Comparison of ENCODE assay signal across 33 cellular contexts in genomic region chr5:150304481-150305081, GRCh38. TPM values are rescaled to one million over a fixed set of nuclear protein-coding genes. Genes with fewer than 3 reads are reported as not detected.
A peak's percentile ranks its signal among the peaks of the same experiment; 100 is the strongest.
DNase-seq lines count a peak whose midpoint lies in the region; ATAC-seq, FAIRE-seq and TF ChIP-seq lines count a peak whose summit lies in the region.
"Had no signal": no experiment of that assay in that cellular context is flagged by ENCODE, and none has a peak within 500 bp of the region (broad histone marks: within the 10 kb centered on the region; RNA-seq: fewer than 3 reads in every experiment).

No MANE protein-coding gene starts in this region.

- TF ChIP-seq CTCF in Panc1 (IDR thresholded peaks at IDR 0.05) (no peak), dorsolateral prefrontal cortex (IDR thresholded peaks at IDR 0.05 in 54 of 56, conservative IDR thresholded peaks at IDR 0.05 in 2 of 56; ENCODE audit: low read depth in 1 of 56, partially characterized antibody in 56 of 56) (no peak), mesothelial cell of epicardium (IDR thresholded peaks at IDR 0.05; ENCODE audit: unreplicated experiment) (no peak), type B pancreatic cell (conservative IDR thresholded peaks at IDR 0.05) (no peak)

- H3K36me3 ChIP-seq in Panc1 (ENCODE audit: control insufficient read depth, insufficient read depth, low read length): no peaks in the 10 kb centered on the region
- H3K36me3 ChIP-seq in MG63: no peaks in the 10 kb centered on the region
- H3K36me3 ChIP-seq: Peyer's patch, spleen had no signal

- ATAC-seq in Panc1 (no peak), HG02973 (IDR thresholded peaks at IDR 0.05; ENCODE audit: unreplicated experiment) (no peak), GM21723 (IDR thresholded peaks at IDR 0.05; ENCODE audit: unreplicated experiment) (no peak)
- ATAC-seq: activated CD4-positive, CD25-positive, alpha-beta regulatory T cell treated with anti-CD3 and anti-CD28 coated beads, Interleukin-2, amount 50 U/mL, for 24 hours; effector memory CD8-positive, alpha-beta T cell; HCT116; left colon; natural killer cell; T-cell had no signal

- H3K27me3 ChIP-seq in Panc1 (ENCODE audit: control insufficient read depth, insufficient read depth, low read length) (no peaks in the 10 kb centered on the region), dorsolateral prefrontal cortex (peaks cover 0 to 7% (median 0%) of the 10 kb centered on the region in 45 donors), MG63 (no peaks in the 10 kb centered on the region)
- H3K27me3 ChIP-seq: Peyer's patch had no signal

- in situ Hi-C loops in Panc1 (cut with HindIII; ENCODE audit: low pct_unique_long_range_greater_than_20kb, low sequenced_read_pairs): no loop called here

- H3K9me3 ChIP-seq in Panc1 (ENCODE audit: control insufficient read depth, insufficient read depth, low read depth, low read length): no peaks in the 10 kb centered on the region
- no peaks in the 10 kb centered on the region for H3K9me3 ChIP-seq in MG63
- H3K9me3 ChIP-seq: Peyer's patch, spleen had no signal

- H3K27ac ChIP-seq in Panc1 (ENCODE audit: low read length) (peak overlapping the region; percentile 57; the same call in 1 of the 2 replicates), dorsolateral prefrontal cortex (peak overlapping the region in 40 of 59 donors; percentile 1 to 78 (median 50))

- no TSS peak for BruUV-seq in Panc1 (replicated peaks; lab: Mats Ljungman, UMichigan)

- intact Hi-C loops in Panc1 (cut with micrococcal nuclease; ENCODE audit: unreplicated experiment): no loop called here
- intact Hi-C loops in dorsolateral prefrontal cortex (cut with DNase I): loop anchor here in 1 of 2 donors (5.0 kb wide), 1 partner anchor 43 kb away; no protein-coding TSS in a partner anchor

- H3K36me3 Mint-ChIP-seq in mesothelial cell of epicardium (no peaks in the 10 kb centered on the region), type B pancreatic cell (no peaks in the 10 kb centered on the region)
- H3K36me3 Mint-ChIP-seq: activated CD4-positive, alpha-beta memory T cell treated with anti-CD3 and anti-CD28 coated beads for 36 hours; activated naive CD4-positive, alpha-beta T cell treated with anti-CD3 and anti-CD28 coated beads, Interleukin-2, amount 50 U/mL, for 24 hours; natural killer cell; T-cell had no signal

- DNase-seq in Panc1 (ENCODE audit: low read depth, low spot score) (no peak), dorsolateral prefrontal cortex (no peak), mesothelial cell of epicardium (ENCODE audit: low spot score in 2 of 2, unreplicated experiment in 2 of 2) (no peak), type B pancreatic cell (ENCODE audit: extremely low spot score, unreplicated experiment) (no peak), urothelium cell line (ENCODE audit: low spot score) (no peak), MG63 (no peak)
- DNase-seq: activated CD4-positive, alpha-beta memory T cell treated with anti-CD3 and anti-CD28 coated beads for 36 hours; amygdala; C1 segment of cervical spinal cord; COR-L47; DMS53; effector memory CD8-positive, alpha-beta T cell; erythroblast; foreskin melanocyte; GDM1; hippocampal formation; immature natural killer cell; left colon; natural killer cell; NCI-H1092; NCI-H187 treated with DMSO at 0.1 percent for 48 hours; NCI-H524 treated with DMSO at 0.1 percent for 48 hours; Peyer's patch; spleen; T-cell had no signal

- H3K27me3 Mint-ChIP-seq in mesothelial cell of epicardium (ENCODE audit: low read depth) (peaks cover 9% of the 10 kb centered on the region), type B pancreatic cell (peaks cover 30% of the 10 kb centered on the region)

- FAIRE-seq in urothelium cell line (lab: Jason Lieb, UNC): no peak
- FAIRE-seq: GM19239 had no signal

- no peak overlapping the region for H3K4me3 ChIP-seq in Panc1 (ENCODE audit: low read depth in 2 of 2, low read length in 2 of 2)
- no peak overlapping the region for H3K4me3 ChIP-seq in dorsolateral prefrontal cortex
- no peak overlapping the region for H3K4me3 ChIP-seq in MG63
- H3K4me3 ChIP-seq: coronary artery, Peyer's patch, spleen had no signal

- CTCF ChIA-PET in Panc1 (lab: Charles Lee): interaction anchor here (0.6 kb wide), 1 partner anchor 136 kb away, joined by 3 read pairs; no protein-coding TSS in a partner anchor

- peaks cover 48% of the 10 kb centered on the region for H3K4me1 Mint-ChIP-seq in mesothelial cell of epicardium
- H3K4me1 Mint-ChIP-seq in type B pancreatic cell (ENCODE audit: unreplicated experiment): peaks cover 57% of the 10 kb centered on the region
- H3K4me1 Mint-ChIP-seq: activated naive CD4-positive, alpha-beta T cell treated with anti-CD3 and anti-CD28 coated beads, Interleukin-2, amount 50 U/mL, for 24 hours had no signal

- no peaks in the 10 kb centered on the region for H3K9me3 Mint-ChIP-seq in mesothelial cell of epicardium
- H3K9me3 Mint-ChIP-seq in type B pancreatic cell: no peaks in the 10 kb centered on the region
- H3K9me3 Mint-ChIP-seq: activated CD4-positive, alpha-beta memory T cell treated with anti-CD3 and anti-CD28 coated beads for 36 hours; activated naive CD4-positive, alpha-beta T cell treated with anti-CD3 and anti-CD28 coated beads, Interleukin-2, amount 50 U/mL, for 24 hours; activated T-helper 2 cell treated with anti-CD3 and anti-CD28 coated beads, Interferon-gamma antibody, Interleukin-2, Interleukin-4, amounts not matched to agents 10 μg/mL and 5 μg/mL and 100 μg/mL, durations not matched to agents 14 hours and 24 hours and 36 hours; effector memory CD8-positive, alpha-beta T cell; immature natural killer cell; natural killer cell; T-cell had no signal

- POLR2A ChIA-PET in Panc1 (lab: Charles Lee): interaction anchor here (0.5 kb wide), 1 partner anchor 11 kb away, joined by 3 read pairs; no protein-coding TSS in a partner anchor

- peak overlapping the region; percentile 93 for H3K27ac Mint-ChIP-seq in mesothelial cell of epicardium
- peak overlapping the region; percentile 61 for H3K27ac Mint-ChIP-seq in type B pancreatic cell
- H3K27ac Mint-ChIP-seq: activated CD4-positive, alpha-beta memory T cell treated with anti-CD3 and anti-CD28 coated beads for 36 hours; activated naive CD4-positive, alpha-beta T cell treated with anti-CD3 and anti-CD28 coated beads, Interleukin-2, amount 50 U/mL, for 24 hours; activated T-helper 2 cell treated with anti-CD3 and anti-CD28 coated beads, Interferon-gamma antibody, Interleukin-2, Interleukin-4, amounts not matched to agents 10 μg/mL and 5 μg/mL and 100 μg/mL, durations not matched to agents 14 hours and 24 hours and 36 hours; effector memory CD8-positive, alpha-beta T cell; immature natural killer cell; natural killer cell; T-cell had no signal

- no peak overlapping the region for H3K4me3 Mint-ChIP-seq in mesothelial cell of epicardium
- H3K4me3 Mint-ChIP-seq in type B pancreatic cell: no peak overlapping the region
- H3K4me3 Mint-ChIP-seq: activated CD4-positive, alpha-beta memory T cell treated with anti-CD3 and anti-CD28 coated beads for 36 hours; activated naive CD4-positive, alpha-beta T cell treated with anti-CD3 and anti-CD28 coated beads, Interleukin-2, amount 50 U/mL, for 24 hours; effector memory CD8-positive, alpha-beta T cell; immature natural killer cell; natural killer cell; T-cell had no signal

- H3K4me1 ChIP-seq in Panc1 (ENCODE audit: control insufficient read depth, insufficient read depth, low read length): peaks cover 29% of the 10 kb centered on the region

RNA-seq across cellular contexts. Expression of gene ARSI, which starts 1.9 kb away (rescaled TPM):
- total RNA-seq in Panc1 (2021; ENCODE audit: unreplicated experiment) (18.6 TPM), dorsolateral prefrontal cortex (1 to 10 TPM in 112 of 120 experiments, under 1 TPM in 8; 0.35 to 9.0 (median 2.2) TPM), mesothelial cell of epicardium (18.5 to 19.1 TPM (median 18.8 TPM) in 3 replicates), type B pancreatic cell (ENCODE audit: low replicate concordance) (1.4 and 4.6 TPM in 2 replicates)
- 16.4 TPM for polyA plus RNA-seq in Panc1 (2012; ENCODE audit: insufficient read length)
- total RNA-seq in MG63 (2014; rRNA removed; shearing (Covaris generic); ENCODE audit: low replicate concordance): 38.8 and 45.4 TPM in 2 replicates
- total RNA-seq: activated CD4-positive, alpha-beta memory T cell treated with anti-CD3 and anti-CD28 coated beads for 36 hours; activated T-helper 2 cell treated with anti-CD3 and anti-CD28 coated beads, Interferon-gamma antibody, Interleukin-2, Interleukin-4, amounts not matched to agents 10 μg/mL and 5 μg/mL and 100 μg/mL, durations not matched to agents 14 hours and 24 hours and 36 hours; Peyer's patch had no signal
- polyA plus RNA-seq: immature natural killer cell had no signal

RNA-seq across cellular contexts. Expression of gene CAMK2A, which starts 15.0 kb away (rescaled TPM):
- total RNA-seq in Panc1 (2021; ENCODE audit: unreplicated experiment) (0.51 TPM), dorsolateral prefrontal cortex (1,000 to 10,000 TPM in 71 of 120 experiments, 100 to 1,000 TPM in 49; 264 to 1,671 (median 1,064) TPM), mesothelial cell of epicardium (3.9 to 4.1 TPM (median 4.0 TPM) in 3 replicates), type B pancreatic cell (ENCODE audit: low replicate concordance) (0.26 and 3.7 TPM in 2 replicates)
- polyA plus RNA-seq in Panc1 (2012; ENCODE audit: insufficient read length): 0.28 TPM
- total RNA-seq in MG63 (2014; rRNA removed; shearing (Covaris generic); ENCODE audit: low replicate concordance): 0.56 TPM in 1 of 2 replicates, not detected in the other
- total RNA-seq: activated CD4-positive, alpha-beta memory T cell treated with anti-CD3 and anti-CD28 coated beads for 36 hours; activated T-helper 2 cell treated with anti-CD3 and anti-CD28 coated beads, Interferon-gamma antibody, Interleukin-2, Interleukin-4, amounts not matched to agents 10 μg/mL and 5 μg/mL and 100 μg/mL, durations not matched to agents 14 hours and 24 hours and 36 hours; T-cell had no signal
- polyA plus RNA-seq: immature natural killer cell had no signal

RNA-seq across cellular contexts. Expression of gene TCOF1, which starts 52.9 kb away (rescaled TPM):
- 92.8 TPM for total RNA-seq in Panc1 (2021; ENCODE audit: unreplicated experiment)
- 45.0 TPM for polyA plus RNA-seq in Panc1 (2012; ENCODE audit: insufficient read length)
- total RNA-seq in dorsolateral prefrontal cortex: 10 to 100 TPM; 26.4 to 51.1 (median 35.9) TPM
- 53.7 to 58.8 TPM (median 55.7 TPM) in 3 replicates for total RNA-seq in mesothelial cell of epicardium
- total RNA-seq in type B pancreatic cell (ENCODE audit: low replicate concordance): 42.6 and 65.3 TPM in 2 replicates
- total RNA-seq in MG63 (2014; rRNA removed; shearing (Covaris generic); ENCODE audit: low replicate concordance): 76.0 and 118 TPM in 2 replicates

Comparison
In these comparisons a context has a peak if more than half of its experiments do, and no peak if none do; other contexts are left out.
1. RNA of gene CAMK2A, which starts 15.0 kb away (total RNA-seq): 264 to 1,671 TPM in dorsolateral prefrontal cortex; 3.9 to 4.1 TPM in mesothelial cell of epicardium, 0.26 to 3.7 TPM in type B pancreatic cell, 0.56 TPM in MG63 and 0.51 TPM in Panc1 (single experiment); every median in the first group is over 10 times any median in the second.